8 cellular contexts compared by ENCODE assay signal in the genomic region with DNA sequence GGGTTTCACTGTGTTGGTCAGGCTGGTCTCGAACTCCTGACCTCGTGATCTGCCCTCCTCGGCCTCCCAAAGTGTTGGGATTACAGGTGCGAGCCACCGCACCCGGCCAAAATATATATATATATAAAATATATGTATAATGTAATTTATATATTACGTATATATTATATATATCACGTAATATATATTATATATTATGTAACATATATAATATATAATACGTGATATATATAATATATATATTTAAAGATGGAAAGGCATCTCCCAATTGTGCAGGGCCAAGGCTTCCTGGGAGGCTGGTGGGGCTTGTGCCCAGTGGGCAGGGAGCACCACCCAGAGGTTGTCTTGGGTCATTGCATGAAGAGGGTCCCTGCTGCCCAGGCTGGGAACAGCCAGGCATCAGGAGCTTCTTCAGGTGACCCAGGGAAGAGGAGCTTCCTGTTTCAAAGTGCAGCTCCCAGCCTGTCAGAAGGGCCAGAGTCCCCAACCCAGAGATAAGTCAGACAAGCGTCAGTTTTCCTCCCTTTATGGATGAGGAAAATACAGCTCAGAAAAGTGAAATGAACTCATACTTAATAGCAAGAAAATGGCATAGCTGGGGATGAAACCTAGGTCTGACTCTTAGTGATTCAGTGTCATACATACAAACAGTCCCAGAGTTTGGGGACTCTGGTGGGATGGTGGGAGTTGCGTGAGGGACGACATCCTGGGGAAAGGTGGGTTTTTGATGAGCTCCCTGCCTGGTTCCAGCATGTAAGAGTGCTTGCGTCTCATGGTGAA. TPM values are rescaled to one million over a fixed set of nuclear protein-coding genes. Genes with fewer than 3 reads are reported as not detected.
DNase-seq lines count a peak whose midpoint lies in the region; ATAC-seq and TF ChIP-seq lines count a peak whose summit lies in the region.

No MANE protein-coding gene starts in this region.

- H3K4me1 ChIP-seq in smooth muscle cell (ENCODE audit: low read depth): no peaks in the 10 kb centered on the region

- peak; percentile 74 for DNase-seq in GM12865 (ENCODE audit: low read depth)
- peak; percentile 16 for DNase-seq in NCI-H1105 treated with DMSO at 0.1 percent for 48 hours (lab: John Stamatoyannopoulos, UW)
- DNase-seq in SW 1271 (lab: John Stamatoyannopoulos, UW): peak; percentile 9 to 39
- peak; percentile 47 for DNase-seq in amniotic epithelial cell (ENCODE audit: low read depth)
- DNase-seq in hepatic stellate cell (ENCODE audit: low spot score): peak; percentile 77
- no peak for DNase-seq in smooth muscle cell (lab: John Stamatoyannopoulos, UW; ENCODE audit: unreplicated experiment)
- no peak for DNase-seq in NCI-H1048 (lab: John Stamatoyannopoulos, UW)

- H3K36me3 ChIP-seq in smooth muscle cell (ENCODE audit: low read depth): no peaks in the 10 kb centered on the region

- peaks cover 6% of the 10 kb centered on the region for H3F3A ChIP-seq in smooth muscle cell (ENCODE audit: low read depth)

- no peak for ATAC-seq in GM18519 (IDR thresholded peaks at IDR 0.05; ENCODE audit: low FRiP score, unreplicated experiment)

- WGBS in smooth muscle cell (ENCODE audit: low lambda C conversion rate): 76% methylated on average over 13 of the region's 13 CpGs

- H3K79me2 ChIP-seq in smooth muscle cell (ENCODE audit: low read depth): no peaks in the 10 kb centered on the region

- peak; percentile 85 for TF ChIP-seq CTCF in GM12865 (IDR thresholded peaks at IDR 0.05; ENCODE audit: insufficient read depth, low read depth, low read length, missing control alignments)
- peak; percentile 75 for TF ChIP-seq CTCF in smooth muscle cell (IDR thresholded peaks at IDR 0.05; ENCODE audit: borderline replicate concordance, insufficient read depth, poor library complexity, severe bottlenecking)

- H3K9ac ChIP-seq in smooth muscle cell (ENCODE audit: low read depth): no peak overlapping the region

- H3K4me3 ChIP-seq in GM12865 (ENCODE audit: low read depth, low read length): no peak overlapping the region
- H3K4me3 ChIP-seq in smooth muscle cell: no peak overlapping the region

- H3K9me3 ChIP-seq in smooth muscle cell (replicated peaks; ENCODE audit: low read depth): no peaks in the 10 kb centered on the region

- H3K27me3 ChIP-seq in smooth muscle cell (ENCODE audit: low read depth): peaks cover 13% of the 10 kb centered on the region

- H3K27ac ChIP-seq in smooth muscle cell (ENCODE audit: low read depth): no peak overlapping the region

- no peak overlapping the region for H3K4me2 ChIP-seq in smooth muscle cell

- peaks cover 13% of the 10 kb centered on the region for H4K20me1 ChIP-seq in smooth muscle cell (ENCODE audit: low read depth)

- H2AFZ ChIP-seq in smooth muscle cell (ENCODE audit: low read depth): no peak overlapping the region

RNA-seq across cellular contexts. Expression of gene UBE2Q1, which starts 12.0 kb away (rescaled TPM):
- total RNA-seq in smooth muscle cell: 15.1 and 20.4 TPM in 2 replicates
- polyA plus RNA-seq in smooth muscle cell: 36.7 and 37.9 TPM in 2 replicates

RNA-seq across cellular contexts. Expression of gene CHRNB2, which starts 21.1 kb away (rescaled TPM):
- 1.8 TPM in 1 of 2 replicates, not detected in the other for total RNA-seq in smooth muscle cell
- not detected in 2 replicates for polyA plus RNA-seq in smooth muscle cell

RNA-seq across cellular contexts. Expression of gene SHE, which starts 44.2 kb away (rescaled TPM):
- total RNA-seq in smooth muscle cell: 0.13 and 0.45 TPM in 2 replicates
- 0.39 and 0.72 TPM in 2 replicates for polyA plus RNA-seq in smooth muscle cell

RNA-seq across cellular contexts. Expression of gene TDRD10, which starts 44.4 kb away (rescaled TPM):
- 0.13 TPM in 1 of 2 replicates, not detected in the other for total RNA-seq in smooth muscle cell
- polyA plus RNA-seq in smooth muscle cell: 0.11 TPM in 1 of 2 replicates, not detected in the other

Comparison
In these comparisons a context has a peak if more than half of its experiments do, and no peak if none do; other contexts are left out.
1. DNase-seq: peak in GM12865 (single experiment), NCI-H1105 treated with DMSO at 0.1 percent for 48 hours (single experiment), SW 1271 (2 of 2), amniotic epithelial cell (single experiment) and hepatic stellate cell (single experiment); none in smooth muscle cell (single experiment) and NCI-H1048 (single experiment).